ENCODE assay signal across 13 cellular contexts in the genomic region with DNA sequence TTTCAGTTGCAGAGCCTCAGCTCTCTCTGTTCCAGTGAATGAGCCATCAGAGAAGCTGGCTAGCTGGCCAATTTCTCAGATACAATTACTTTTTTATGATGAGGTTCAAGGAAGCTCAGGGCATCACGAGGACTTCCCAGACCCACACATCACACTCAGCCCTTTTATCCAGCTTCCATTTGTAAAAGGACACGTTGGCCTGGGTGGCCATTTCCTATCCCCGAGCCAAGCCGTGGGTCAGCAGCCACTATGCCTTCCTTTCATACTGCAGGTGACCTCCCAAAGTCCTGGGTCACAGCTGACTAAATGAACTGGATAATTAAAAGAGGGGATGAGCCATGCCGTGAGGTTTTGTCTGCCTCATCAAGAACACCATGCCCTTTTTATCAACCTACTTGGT.
DNase-seq lines count a peak whose midpoint lies in the region; TF ChIP-seq lines count a peak whose summit lies in the region.
"Had no signal": no experiment of that assay in that cellular context is flagged by ENCODE, and none has a peak within 500 bp of the region (broad histone marks: within the 10 kb centered on the region; RNA-seq: fewer than 3 reads in every experiment).

No MANE protein-coding gene starts in this region.

- no peak overlapping the region for H3K4me3 ChIP-seq in neuronal stem cell (ENCODE audit: low read length in 2 of 2)
- H3K4me3 ChIP-seq in MM.1S (ENCODE audit: low read length) = no peak overlapping the region
- H3K4me3 ChIP-seq: GM23338 had no signal

- no peak overlapping the region for H2BK120ac ChIP-seq in neuronal stem cell (ENCODE audit: low read depth, low read length)

- no peak overlapping the region for H3K23ac ChIP-seq in neuronal stem cell (ENCODE audit: low read depth, low read length, poor library complexity)

- H3K4me1 ChIP-seq in neuronal stem cell (ENCODE audit: control insufficient read depth in 2 of 2, insufficient read depth in 1 of 2, low read depth in 1 of 2, low read length in 2 of 2) = peaks cover 2% of the 10 kb centered on the region in 2 donors
- peaks cover 3% of the 10 kb centered on the region for H3K4me1 ChIP-seq in MM.1S (ENCODE audit: low read length)
- H3K4me1 ChIP-seq: Caco-2 had no signal

- no peaks in the 10 kb centered on the region for H3K27me3 ChIP-seq in neuronal stem cell (ENCODE audit: control insufficient read depth in 3 of 3, insufficient read depth in 3 of 3, low read depth in 1 of 3, low read length in 3 of 3)
- no peaks in the 10 kb centered on the region for H3K27me3 ChIP-seq in MM.1S (replicated peaks; ENCODE audit: insufficient read depth, low read length)

- H3K9me2 ChIP-seq in MM.1S (replicated peaks; ENCODE audit: insufficient read depth, low read length) = no peaks in the 10 kb centered on the region

- no peaks in the 10 kb centered on the region for H4K20me1 ChIP-seq in MM.1S (ENCODE audit: insufficient read depth, low read length)

- no peak overlapping the region for H2AK5ac ChIP-seq in neuronal stem cell (ENCODE audit: low read depth, low read length)

- H3K18ac ChIP-seq in neuronal stem cell (ENCODE audit: low read length) = peak overlapping the region; percentile 72

- no peak overlapping the region for H3K4me2 ChIP-seq in neuronal stem cell (ENCODE audit: insufficient read depth, low read length, poor library complexity, severe bottlenecking)
- H3K4me2 ChIP-seq in MM.1S (ENCODE audit: low read depth, low read length) = no peak overlapping the region
- H3K4me2 ChIP-seq: GM23338 had no signal

- H3K9ac ChIP-seq in neuronal stem cell (ENCODE audit: low read depth, low read length, poor library complexity) = no peak overlapping the region
- no peak overlapping the region for H3K9ac ChIP-seq in MM.1S (ENCODE audit: low read length)

- H3K36me3 ChIP-seq in neuronal stem cell (replicated peaks in 1 of 2; ENCODE audit: control insufficient read depth in 2 of 2, insufficient read depth in 2 of 2, low read length in 2 of 2) = no peaks in the 10 kb centered on the region
- H3K36me3 ChIP-seq in MM.1S (replicated peaks; ENCODE audit: insufficient read depth, low read length) = no peaks in the 10 kb centered on the region

- DNase-seq in RPMI7951 (ENCODE audit: low read depth) (peak; percentile 17), islet precursor cell (peak; percentile 17), neuronal stem cell (ENCODE audit: low spot score) (no peak), GM19240 (ENCODE audit: insufficient read length, low spot score) (no peak), MM.1S (no peak)
- no peak for DNase-seq in activated CD8-positive, alpha-beta memory T cell treated with anti-CD3 and anti-CD28 coated beads, Interleukin-2, amount 50 U/mL, for 4 hours
- DNase-seq: C1 segment of cervical spinal cord; Caco-2; CD4-positive, alpha-beta memory T cell; DMS153; DND-41; H9 had no signal

- no peak overlapping the region for H4K91ac ChIP-seq in neuronal stem cell (ENCODE audit: low read depth, low read length, poor library complexity)

- H3K9me3 ChIP-seq in neuronal stem cell (replicated peaks in 1 of 2; ENCODE audit: control insufficient read depth in 2 of 2, insufficient read depth in 1 of 2, low read depth in 1 of 2, low read length in 2 of 2) (no peaks in the 10 kb centered on the region), MM.1S (replicated peaks; ENCODE audit: insufficient read depth, low read length) (no peaks in the 10 kb centered on the region)
- H3K9me3 ChIP-seq: Caco-2 had no signal

- H3K79me1 ChIP-seq in neuronal stem cell (ENCODE audit: low read depth, low read length) = no peaks in the 10 kb centered on the region

- no peak overlapping the region for H3K4ac ChIP-seq in neuronal stem cell (ENCODE audit: low read length)

- WGBS in neuronal stem cell (ENCODE audit: extremely low coverage in 2 of 2, insufficient read length in 2 of 2, insufficient replicate concordance in 1 of 2), 2 donors = no CpG with 5 or more reads among the region's 5 CpGs

- H4K8ac ChIP-seq in neuronal stem cell (ENCODE audit: low read depth, low read length) = no peak overlapping the region

- no peak overlapping the region for H2BK12ac ChIP-seq in neuronal stem cell (ENCODE audit: low read length)

- H2BK15ac ChIP-seq in neuronal stem cell (ENCODE audit: low read length) = no peak overlapping the region

- no peak overlapping the region for H3K27ac ChIP-seq in neuronal stem cell (replicated peaks; ENCODE audit: low read length)
- H3K27ac ChIP-seq in MM.1S (ENCODE audit: low read length) = no peak overlapping the region

- no peak for TF ChIP-seq CTCF in MM.1S (IDR thresholded peaks at IDR 0.05; ENCODE audit: low read length)

- H3F3A ChIP-seq in MM.1S (ENCODE audit: insufficient read depth, low read length) = no peaks in the 10 kb centered on the region

- H3K14ac ChIP-seq in neuronal stem cell (ENCODE audit: low read length) = no peak overlapping the region

- no peak overlapping the region for H2BK5ac ChIP-seq in neuronal stem cell (ENCODE audit: low read length)

- H2AFZ ChIP-seq in neuronal stem cell (ENCODE audit: low read length) (no peak overlapping the region), MM.1S (ENCODE audit: low read length) (no peak overlapping the region)
- H2AFZ ChIP-seq: GM23338 had no signal

- no peaks in the 10 kb centered on the region for H3K79me2 ChIP-seq in MM.1S (ENCODE audit: low read length)

Comparison
In these comparisons a context has a peak if more than half of its experiments do, and no peak if none do; other contexts are left out.
1. DNase-seq: peak in RPMI7951 (single experiment) and islet precursor cell (single experiment); none in neuronal stem cell (single experiment), GM19240 (single experiment), activated CD8-positive, alpha-beta memory T cell treated with anti-CD3 and anti-CD28 coated beads, Interleukin-2, amount 50 U/mL, for 4 hours (single experiment) and MM.1S (single experiment).